ENCODE assay signal across 2 cellular contexts in the genomic region with DNA sequence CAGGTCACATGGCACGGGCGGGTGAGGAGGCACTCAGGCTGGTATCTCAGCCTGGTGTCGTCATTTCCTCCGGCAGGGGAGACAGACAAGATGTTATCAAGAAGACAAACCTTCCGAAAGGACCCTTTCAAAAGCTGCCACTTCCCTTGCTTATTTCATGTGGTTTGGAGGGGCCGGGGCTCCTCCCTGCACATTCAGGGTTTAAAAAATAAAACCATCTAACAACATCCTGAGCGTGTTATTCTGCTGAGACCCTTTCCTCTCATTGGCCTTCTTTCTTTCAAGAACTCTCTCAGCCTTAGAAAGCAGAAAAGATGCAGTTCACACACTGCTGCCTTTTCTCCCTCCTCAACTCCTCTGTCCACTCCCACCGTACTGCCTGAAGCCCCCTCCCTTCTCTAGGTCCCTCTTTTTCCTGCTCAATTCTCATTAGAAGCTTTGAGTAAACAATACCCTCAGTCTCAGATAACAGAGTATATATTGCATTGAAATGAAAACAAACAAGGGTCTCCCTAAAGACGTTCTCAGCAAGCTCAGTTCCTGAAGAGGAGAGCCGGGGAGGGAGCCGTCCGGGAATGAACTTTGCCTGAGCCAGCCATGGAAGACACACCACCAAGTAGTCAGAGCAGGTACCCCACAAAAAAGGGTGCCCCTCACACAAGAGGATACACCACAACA.
TF ChIP-seq lines count a peak whose summit lies in the region.

No MANE protein-coding gene starts in this region.

TF ChIP-seq in HEK293, 187 proteins besides CTCF, POLR2A, EP300 and RAD21 (continues in another document):
- TF ChIP-seq, protein P1, sequence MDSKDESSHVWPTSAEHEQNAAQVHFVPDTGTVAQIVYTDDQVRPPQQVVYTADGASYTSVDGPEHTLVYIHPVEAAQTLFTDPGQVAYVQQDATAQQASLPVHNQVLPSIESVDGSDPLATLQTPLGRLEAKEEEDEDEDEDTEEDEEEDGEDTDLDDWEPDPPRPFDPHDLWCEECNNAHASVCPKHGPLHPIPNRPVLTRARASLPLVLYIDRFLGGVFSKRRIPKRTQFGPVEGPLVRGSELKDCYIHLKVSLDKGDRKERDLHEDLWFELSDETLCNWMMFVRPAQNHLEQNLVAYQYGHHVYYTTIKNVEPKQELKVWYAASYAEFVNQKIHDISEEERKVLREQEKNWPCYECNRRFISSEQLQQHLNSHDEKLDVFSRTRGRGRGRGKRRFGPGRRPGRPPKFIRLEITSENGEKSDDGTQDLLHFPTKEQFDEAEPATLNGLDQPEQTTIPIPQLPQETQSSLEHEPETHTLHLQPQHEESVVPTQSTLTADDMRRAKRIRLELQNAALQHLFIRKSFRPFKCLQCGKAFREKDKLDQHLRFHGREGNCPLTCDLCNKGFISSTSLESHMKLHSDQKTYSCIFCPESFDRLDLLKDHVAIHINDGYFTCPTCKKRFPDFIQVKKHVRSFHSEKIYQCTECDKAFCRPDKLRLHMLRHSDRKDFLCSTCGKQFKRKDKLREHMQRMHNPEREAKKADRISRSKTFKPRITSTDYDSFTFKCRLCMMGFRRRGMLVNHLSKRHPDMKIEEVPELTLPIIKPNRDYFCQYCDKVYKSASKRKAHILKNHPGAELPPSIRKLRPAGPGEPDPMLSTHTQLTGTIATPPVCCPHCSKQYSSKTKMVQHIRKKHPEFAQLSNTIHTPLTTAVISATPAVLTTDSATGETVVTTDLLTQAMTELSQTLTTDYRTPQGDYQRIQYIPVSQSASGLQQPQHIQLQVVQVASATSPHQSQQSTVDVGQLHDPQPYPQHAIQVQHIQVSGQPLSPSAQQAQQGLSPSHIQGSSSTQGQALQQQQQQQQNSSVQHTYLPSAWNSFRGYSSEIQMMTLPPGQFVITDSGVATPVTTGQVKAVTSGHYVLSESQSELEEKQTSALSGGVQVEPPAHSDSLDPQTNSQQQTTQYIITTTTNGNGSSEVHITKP (tag by site-specific recombination; IDR thresholded peaks at IDR 0.05) = peak; percentile 38; the same call in 1 of the 2 replicates
- TF ChIP-seq ZNF426 (tag by site-specific recombination; IDR thresholded peaks at IDR 0.05) (no peak), IKZF3 (tag by site-specific recombination; IDR thresholded peaks at IDR 0.05) (peak; percentile 88), ZSCAN30 (tag by site-specific recombination; IDR thresholded peaks at IDR 0.05) (peak; percentile 43; the same call in 1 of the 2 replicates), ZNF335 (tag by site-specific recombination; conservative IDR thresholded peaks at IDR 0.05) (peak; percentile 17), ZNF629 (tag by site-specific recombination; IDR thresholded peaks at IDR 0.05) (peak; percentile 71; the same call in 1 of the 2 replicates), ZNF660 (tag by site-specific recombination; IDR thresholded peaks at IDR 0.05) (no peak), ZNF571 (tag by site-specific recombination; IDR thresholded peaks at IDR 0.05) (no peak), ZFHX2 (tag by site-specific recombination; conservative IDR thresholded peaks at IDR 0.05) (no peak), ZIC2 (tag by site-specific recombination; IDR thresholded peaks at IDR 0.05) (peak; percentile 27; the same call in 1 of the 2 replicates), WT1 (tag by site-specific recombination; IDR thresholded peaks at IDR 0.05) (peak; percentile 94), ZNF600 (tag by site-specific recombination; IDR thresholded peaks at IDR 0.05) (peak; percentile 56), ZNF624 (tag by site-specific recombination; IDR thresholded peaks at IDR 0.05) (no peak), ZNF48 (tag by site-specific recombination; IDR thresholded peaks at IDR 0.05) (no peak), ZNF747 (tag by site-specific recombination; IDR thresholded peaks at IDR 0.05) (no peak), SETDB1 (IDR thresholded peaks at IDR 0.05; ENCODE audit: insufficient read length, low read length) (no peak), ZNF433 (tag by site-specific recombination; IDR thresholded peaks at IDR 0.05; ENCODE audit: low read depth) (no peak)
- TF ChIP-seq, protein P2, sequence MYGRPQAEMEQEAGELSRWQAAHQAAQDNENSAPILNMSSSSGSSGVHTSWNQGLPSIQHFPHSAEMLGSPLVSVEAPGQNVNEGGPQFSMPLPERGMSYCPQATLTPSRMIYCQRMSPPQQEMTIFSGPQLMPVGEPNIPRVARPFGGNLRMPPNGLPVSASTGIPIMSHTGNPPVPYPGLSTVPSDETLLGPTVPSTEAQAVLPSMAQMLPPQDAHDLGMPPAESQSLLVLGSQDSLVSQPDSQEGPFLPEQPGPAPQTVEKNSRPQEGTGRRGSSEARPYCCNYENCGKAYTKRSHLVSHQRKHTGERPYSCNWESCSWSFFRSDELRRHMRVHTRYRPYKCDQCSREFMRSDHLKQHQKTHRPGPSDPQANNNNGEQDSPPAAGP (tag by site-specific recombination; IDR thresholded peaks at IDR 0.05) = peak; percentile 95
- TF ChIP-seq, protein P3, sequence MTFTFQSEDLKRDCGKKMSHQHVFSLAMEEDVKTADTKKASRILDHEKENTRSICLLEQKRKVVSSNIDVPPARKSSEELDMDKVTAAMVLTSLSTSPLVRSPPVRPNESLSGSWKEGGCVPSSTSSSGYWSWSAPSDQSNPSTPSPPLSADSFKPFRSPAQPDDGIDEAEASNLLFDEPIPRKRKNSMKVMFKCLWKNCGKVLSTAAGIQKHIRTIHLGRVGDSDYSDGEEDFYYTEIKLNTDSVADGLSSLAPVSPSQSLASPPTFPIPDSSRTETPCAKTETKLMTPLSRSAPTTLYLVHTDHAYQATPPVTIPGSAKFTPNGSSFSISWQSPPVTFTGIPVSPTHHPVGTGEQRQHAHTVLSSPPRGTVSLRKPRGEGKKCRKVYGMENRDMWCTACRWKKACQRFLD (tag by site-specific recombination; IDR thresholded peaks at IDR 0.05) = no peak

TF ChIP-seq in GM12878, 131 proteins besides CTCF, POLR2A, EP300 and RAD21 (continued from another document and continues in another):
- peak; percentile 71 for TF ChIP-seq CREM (IDR thresholded peaks at IDR 0.05; ENCODE audit: low read depth)
- no peak for TF ChIP-seq TBL1XR1 (IDR thresholded peaks at IDR 0.05; ENCODE audit: low read depth, low read length)
- TF ChIP-seq CREB1 (IDR thresholded peaks at IDR 0.05; ENCODE audit: low read depth) = peak; percentile 55
- no peak for TF ChIP-seq MYB (IDR thresholded peaks at IDR 0.05; ENCODE audit: borderline replicate concordance, low read depth, low read length)
- TF ChIP-seq, protein P4, sequence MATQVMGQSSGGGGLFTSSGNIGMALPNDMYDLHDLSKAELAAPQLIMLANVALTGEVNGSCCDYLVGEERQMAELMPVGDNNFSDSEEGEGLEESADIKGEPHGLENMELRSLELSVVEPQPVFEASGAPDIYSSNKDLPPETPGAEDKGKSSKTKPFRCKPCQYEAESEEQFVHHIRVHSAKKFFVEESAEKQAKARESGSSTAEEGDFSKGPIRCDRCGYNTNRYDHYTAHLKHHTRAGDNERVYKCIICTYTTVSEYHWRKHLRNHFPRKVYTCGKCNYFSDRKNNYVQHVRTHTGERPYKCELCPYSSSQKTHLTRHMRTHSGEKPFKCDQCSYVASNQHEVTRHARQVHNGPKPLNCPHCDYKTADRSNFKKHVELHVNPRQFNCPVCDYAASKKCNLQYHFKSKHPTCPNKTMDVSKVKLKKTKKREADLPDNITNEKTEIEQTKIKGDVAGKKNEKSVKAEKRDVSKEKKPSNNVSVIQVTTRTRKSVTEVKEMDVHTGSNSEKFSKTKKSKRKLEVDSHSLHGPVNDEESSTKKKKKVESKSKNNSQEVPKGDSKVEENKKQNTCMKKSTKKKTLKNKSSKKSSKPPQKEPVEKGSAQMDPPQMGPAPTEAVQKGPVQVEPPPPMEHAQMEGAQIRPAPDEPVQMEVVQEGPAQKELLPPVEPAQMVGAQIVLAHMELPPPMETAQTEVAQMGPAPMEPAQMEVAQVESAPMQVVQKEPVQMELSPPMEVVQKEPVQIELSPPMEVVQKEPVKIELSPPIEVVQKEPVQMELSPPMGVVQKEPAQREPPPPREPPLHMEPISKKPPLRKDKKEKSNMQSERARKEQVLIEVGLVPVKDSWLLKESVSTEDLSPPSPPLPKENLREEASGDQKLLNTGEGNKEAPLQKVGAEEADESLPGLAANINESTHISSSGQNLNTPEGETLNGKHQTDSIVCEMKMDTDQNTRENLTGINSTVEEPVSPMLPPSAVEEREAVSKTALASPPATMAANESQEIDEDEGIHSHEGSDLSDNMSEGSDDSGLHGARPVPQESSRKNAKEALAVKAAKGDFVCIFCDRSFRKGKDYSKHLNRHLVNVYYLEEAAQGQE (IDR thresholded peaks at IDR 0.05; ENCODE audit: low read depth, low read length) = no peak
- TF ChIP-seq ETV6 (conservative IDR thresholded peaks at IDR 0.05 in 1 of 2, IDR thresholded peaks at IDR 0.05 in 1 of 2; ENCODE audit: borderline replicate concordance in 1 of 2, low read depth in 1 of 2) = peak in 1 of 2 experiments; percentile 43; a peak in 1 of 4 replicates
- peak; percentile 81 for TF ChIP-seq RUNX3 (IDR thresholded peaks at IDR 0.05; ENCODE audit: low read length)
- no peak for TF ChIP-seq STAT3 (IDR thresholded peaks at IDR 0.05; ENCODE audit: low read depth, low read length)
- TF ChIP-seq TCF7 (IDR thresholded peaks at IDR 0.05; ENCODE audit: borderline replicate concordance) = peak; percentile 75
- peak; percentile 12 to 27; a peak in 1 of 4 replicates for TF ChIP-seq BHLHE40 (IDR thresholded peaks at IDR 0.05; ENCODE audit: borderline replicate concordance in 1 of 2, low read depth in 2 of 2, low read length in 1 of 2)
- no peak for TF ChIP-seq BMI1 (IDR thresholded peaks at IDR 0.05; ENCODE audit: borderline replicate concordance)
- TF ChIP-seq CUX1 (IDR thresholded peaks at IDR 0.05; ENCODE audit: insufficient replicate concordance, low read depth, low read length) = no peak
- no peak for TF ChIP-seq SREBF1 (IDR thresholded peaks at IDR 0.05; ENCODE audit: low read length)
- TF ChIP-seq SUZ12 (IDR thresholded peaks at IDR 0.05; ENCODE audit: unreplicated experiment) = no peak
- TF ChIP-seq SKIL (IDR thresholded peaks at IDR 0.05; ENCODE audit: low read depth, poor library complexity, severe bottlenecking) = no peak
- TF ChIP-seq, protein P5, sequence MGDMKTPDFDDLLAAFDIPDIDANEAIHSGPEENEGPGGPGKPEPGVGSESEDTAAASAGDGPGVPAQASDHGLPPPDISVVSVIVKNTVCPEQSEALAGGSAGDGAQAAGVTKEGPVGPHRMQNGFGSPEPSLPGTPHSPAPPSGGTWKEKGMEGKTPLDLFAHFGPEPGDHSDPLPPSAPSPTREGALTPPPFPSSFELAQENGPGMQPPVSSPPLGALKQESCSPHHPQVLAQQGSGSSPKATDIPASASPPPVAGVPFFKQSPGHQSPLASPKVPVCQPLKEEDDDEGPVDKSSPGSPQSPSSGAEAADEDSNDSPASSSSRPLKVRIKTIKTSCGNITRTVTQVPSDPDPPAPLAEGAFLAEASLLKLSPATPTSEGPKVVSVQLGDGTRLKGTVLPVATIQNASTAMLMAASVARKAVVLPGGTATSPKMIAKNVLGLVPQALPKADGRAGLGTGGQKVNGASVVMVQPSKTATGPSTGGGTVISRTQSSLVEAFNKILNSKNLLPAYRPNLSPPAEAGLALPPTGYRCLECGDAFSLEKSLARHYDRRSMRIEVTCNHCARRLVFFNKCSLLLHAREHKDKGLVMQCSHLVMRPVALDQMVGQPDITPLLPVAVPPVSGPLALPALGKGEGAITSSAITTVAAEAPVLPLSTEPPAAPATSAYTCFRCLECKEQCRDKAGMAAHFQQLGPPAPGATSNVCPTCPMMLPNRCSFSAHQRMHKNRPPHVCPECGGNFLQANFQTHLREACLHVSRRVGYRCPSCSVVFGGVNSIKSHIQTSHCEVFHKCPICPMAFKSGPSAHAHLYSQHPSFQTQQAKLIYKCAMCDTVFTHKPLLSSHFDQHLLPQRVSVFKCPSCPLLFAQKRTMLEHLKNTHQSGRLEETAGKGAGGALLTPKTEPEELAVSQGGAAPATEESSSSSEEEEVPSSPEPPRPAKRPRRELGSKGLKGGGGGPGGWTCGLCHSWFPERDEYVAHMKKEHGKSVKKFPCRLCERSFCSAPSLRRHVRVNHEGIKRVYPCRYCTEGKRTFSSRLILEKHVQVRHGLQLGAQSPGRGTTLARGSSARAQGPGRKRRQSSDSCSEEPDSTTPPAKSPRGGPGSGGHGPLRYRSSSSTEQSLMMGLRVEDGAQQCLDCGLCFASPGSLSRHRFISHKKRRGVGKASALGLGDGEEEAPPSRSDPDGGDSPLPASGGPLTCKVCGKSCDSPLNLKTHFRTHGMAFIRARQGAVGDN (IDR thresholded peaks at IDR 0.05) = 0 out of 2 replicates have a peak, but pooled peaks have one; percentile 44
- 0 out of 2 replicates have a peak, but pooled peaks have one; percentile 3 for TF ChIP-seq NBN (IDR thresholded peaks at IDR 0.05)
